In the genomic region with DNA sequence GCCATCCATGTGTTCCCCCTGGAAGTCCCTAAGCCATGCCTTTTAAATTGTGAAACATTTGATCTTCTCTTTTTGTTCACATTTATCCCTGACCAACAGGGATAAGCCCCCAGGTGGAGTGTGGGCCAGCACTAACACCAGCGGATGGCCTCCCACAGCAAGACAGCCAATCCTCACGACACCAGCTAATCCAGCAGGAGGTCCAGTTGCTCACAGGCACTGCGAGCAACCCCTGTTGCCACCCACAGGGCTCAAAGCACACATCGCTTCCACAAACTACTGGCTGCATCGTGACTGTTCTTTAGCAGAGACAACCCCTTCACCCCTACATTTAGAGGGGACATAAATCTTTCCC, we compare ENCODE assay signal across 10 cellular contexts. TPM values are rescaled to one million over a fixed set of nuclear protein-coding genes. Genes with fewer than 3 reads are reported as not detected.
DNase-seq lines count a peak whose midpoint lies in the region; ATAC-seq and TF ChIP-seq lines count a peak whose summit lies in the region.
"Had no signal": no experiment of that assay in that cellular context is flagged by ENCODE, and none has a peak within 500 bp of the region (broad histone marks: within the 10 kb centered on the region; RNA-seq: fewer than 3 reads in every experiment).

No MANE protein-coding gene starts in this region.

- H4K20me1 ChIP-seq in hepatocyte (ENCODE audit: insufficient read depth, poor library complexity, severe bottlenecking): no peaks in the 10 kb centered on the region

- no peak overlapping the region for H2AFZ ChIP-seq in hepatocyte

- no peak for ATAC-seq in activated B cell treated with CpG ODN at 0.5 μM for 24 hours (ENCODE audit: low read depth)
- no peak for ATAC-seq in HG02678 (IDR thresholded peaks at IDR 0.05; ENCODE audit: unreplicated experiment)

- H3K79me2 ChIP-seq in hepatocyte: peaks cover 48% of the 10 kb centered on the region

- no peaks in the 10 kb centered on the region for H3K27me3 ChIP-seq in hepatocyte
- H3K27me3 ChIP-seq in thymus (ENCODE audit: control insufficient read depth, insufficient read depth): no peaks in the 10 kb centered on the region
- no peaks in the 10 kb centered on the region for H3K27me3 ChIP-seq in vagina
- H3K27me3 ChIP-seq: adrenal gland had no signal

- TF ChIP-seq POLR2A in vagina (IDR thresholded peaks at IDR 0.05): no peak

- peak overlapping the region; percentile 99 for H3K4me3 Mint-ChIP-seq in activated naive CD4-positive, alpha-beta T cell treated with anti-CD3 and anti-CD28 coated beads, Interleukin-2, amount 10 ng/mL, durations not matched to agents 7 days and 5 days
- H3K4me3 Mint-ChIP-seq in activated B cell treated with CpG ODN at 0.5 μM for 24 hours: peak overlapping the region; percentile 100

- H3K9me2 ChIP-seq in hepatocyte (replicated peaks; ENCODE audit: insufficient read depth): no peaks in the 10 kb centered on the region

- intact Hi-C loops in activated B cell treated with CpG ODN at 0.5 μM for 24 hours (cut with micrococcal nuclease) (loop anchor here (1.0 to 10.0 kb wide), 6 partner anchors 52 to 1205 kb away; partner anchors contain the start of genes KMT2A, SIDT2 and SIK3), vagina (cut with DNase I) (loop anchor here (5.0 to 10.0 kb wide), 3 partner anchors 55 to 125 kb away; partner anchors contain the start of genes BACE1 and SIDT2)

- WGBS in hepatocyte (ENCODE audit: low lambda C conversion rate, missing lambda C conversion rate): 91% methylated on average over 5 of the region's 5 CpGs
- WGBS in thymus: 93% methylated on average over 5 of the region's 5 CpGs

- H3K4me1 ChIP-seq in hepatocyte (ENCODE audit: insufficient read depth) (peaks cover 30% of the 10 kb centered on the region), thymus (ENCODE audit: control insufficient read depth, insufficient read depth, low read length) (peaks cover 18% of the 10 kb centered on the region), vagina (peaks cover 36% of the 10 kb centered on the region)

- H3K36me3 ChIP-seq in hepatocyte (replicated peaks; ENCODE audit: insufficient read depth, low read depth): no peaks in the 10 kb centered on the region
- peaks cover 38% of the 10 kb centered on the region for H3K36me3 ChIP-seq in thymus (ENCODE audit: control insufficient read depth, insufficient read depth)
- peaks cover 0 to 26% of the 10 kb centered on the region in 2 donors for H3K36me3 ChIP-seq in vagina

- peak overlapping the region; percentile 99 for H3K27ac Mint-ChIP-seq in activated naive CD4-positive, alpha-beta T cell treated with anti-CD3 and anti-CD28 coated beads, Interleukin-2, amount 10 ng/mL, durations not matched to agents 7 days and 5 days
- H3K27ac Mint-ChIP-seq in activated B cell treated with CpG ODN at 0.5 μM for 24 hours: peak overlapping the region; percentile 95

- peak overlapping the region; percentile 86 for H3K4me2 ChIP-seq in hepatocyte

- peaks cover 4% of the 10 kb centered on the region for H3K27me3 Mint-ChIP-seq in activated naive CD4-positive, alpha-beta T cell treated with anti-CD3 and anti-CD28 coated beads, Interleukin-2, amount 10 ng/mL, durations not matched to agents 7 days and 5 days
- no peaks in the 10 kb centered on the region for H3K27me3 Mint-ChIP-seq in activated B cell treated with CpG ODN at 0.5 μM for 24 hours

- H3K9me3 ChIP-seq in hepatocyte (ENCODE audit: low read depth): no peaks in the 10 kb centered on the region
- no peaks in the 10 kb centered on the region for H3K9me3 ChIP-seq in thymus (ENCODE audit: control insufficient read depth)
- H3K9me3 ChIP-seq in vagina: no peaks in the 10 kb centered on the region
- H3K9me3 ChIP-seq: adrenal gland had no signal

- peaks cover 58% of the 10 kb centered on the region for H3K36me3 Mint-ChIP-seq in activated naive CD4-positive, alpha-beta T cell treated with anti-CD3 and anti-CD28 coated beads, Interleukin-2, amount 10 ng/mL, durations not matched to agents 7 days and 5 days
- peaks cover 61% of the 10 kb centered on the region for H3K36me3 Mint-ChIP-seq in activated B cell treated with CpG ODN at 0.5 μM for 24 hours (ENCODE audit: low read depth)

- no peaks in the 10 kb centered on the region for H3K9me3 Mint-ChIP-seq in activated naive CD4-positive, alpha-beta T cell treated with anti-CD3 and anti-CD28 coated beads, Interleukin-2, amount 10 ng/mL, durations not matched to agents 7 days and 5 days
- no peaks in the 10 kb centered on the region for H3K9me3 Mint-ChIP-seq in activated B cell treated with CpG ODN at 0.5 μM for 24 hours

- no peak for DNase-seq in activated naive CD4-positive, alpha-beta T cell treated with anti-CD3 and anti-CD28 coated beads, Interleukin-2, amount 10 ng/mL, durations not matched to agents 7 days and 5 days
- DNase-seq in activated naive CD4-positive, alpha-beta T cell (lab: John Stamatoyannopoulos, UW): no peak
- no peak for DNase-seq in activated B cell treated with CpG ODN at 0.5 μM for 24 hours
- no peak for DNase-seq in hepatocyte (ENCODE audit: low spot score)
- DNase-seq in vagina (ENCODE audit: extremely low spot score in 2 of 2): no peak
- DNase-seq in UCSD-AML1 (lab: John Stamatoyannopoulos, UW; ENCODE audit: unreplicated experiment): no peak
- DNase-seq: NCI-H2029 treated with DMSO at 0.1 percent for 48 hours had no signal

- H3K4me1 Mint-ChIP-seq in activated naive CD4-positive, alpha-beta T cell treated with anti-CD3 and anti-CD28 coated beads, Interleukin-2, amount 10 ng/mL, durations not matched to agents 7 days and 5 days: peaks cover 54% of the 10 kb centered on the region
- peaks cover 53% of the 10 kb centered on the region for H3K4me1 Mint-ChIP-seq in activated B cell treated with CpG ODN at 0.5 μM for 24 hours

- CTCF ChIA-PET in activated naive CD4-positive, alpha-beta T cell treated with anti-CD3 and anti-CD28 coated beads, Interleukin-2, amount 10 ng/mL, durations not matched to agents 7 days and 5 days (lab: Charles Lee): interaction anchor here (0.6 to 12.1 kb wide), 7 partner anchors 9 to 502 kb away, joined by 3 to 111 read pairs (median 3); partner anchors contain the start of genes APOA5, CEP164, PAFAH1B2 and SIDT2
- CTCF ChIA-PET in activated B cell treated with CpG ODN at 0.5 μM for 24 hours (lab: Charles Lee): interaction anchor here (1.1 to 8.1 kb wide), 4 partner anchors 8 to 97 kb away, joined by 3 to 119 read pairs (median 4); partner anchors contain the start of genes CEP164 and SIDT2

- H3K4me3 ChIP-seq in hepatocyte (no peak overlapping the region), thymus (ENCODE audit: low read length) (peak overlapping the region; percentile 85), vagina (no peak overlapping the region)
- H3K4me3 ChIP-seq: adrenal gland had no signal

- no peak for TF ChIP-seq CTCF in activated B cell treated with CpG ODN at 0.5 μM for 24 hours (IDR thresholded peaks at IDR 0.05)
- no peak for TF ChIP-seq CTCF in hepatocyte (IDR thresholded peaks at IDR 0.05; ENCODE audit: poor library complexity)
- TF ChIP-seq CTCF in vagina (IDR thresholded peaks at IDR 0.05): no peak

- no peak overlapping the region for H3K27ac ChIP-seq in hepatocyte
- peak overlapping the region; percentile 86 for H3K27ac ChIP-seq in thymus (ENCODE audit: low read depth)
- no peak overlapping the region for H3K27ac ChIP-seq in vagina
- H3K27ac ChIP-seq: adrenal gland had no signal

- POLR2A ChIA-PET in activated B cell treated with CpG ODN at 0.5 μM for 24 hours (lab: Charles Lee): interaction anchor here (0.9 to 5.9 kb wide), 14 partner anchors 37 to 1379 kb away, joined by 3 to 89 read pairs (median 7); partner anchors contain the start of genes CEP164, IL10RA, PAFAH1B2 and SIDT2

RNA-seq across cellular contexts. Expression of gene PCSK7, which starts 2.0 kb away (rescaled TPM):
- 274 and 341 TPM in 2 replicates for total RNA-seq in activated B cell treated with CpG ODN at 0.5 μM for 24 hours
- 21.9 and 25.9 TPM in 2 replicates for total RNA-seq in hepatocyte
- 33.0 and 33.2 TPM in 2 replicates for polyA plus RNA-seq in hepatocyte
- 57.8 TPM for polyA plus RNA-seq in thymus
- 63.8 TPM for total RNA-seq in vagina

RNA-seq across cellular contexts. Expression of gene RNF214, which starts 2.6 kb away (rescaled TPM):
- total RNA-seq in activated B cell treated with CpG ODN at 0.5 μM for 24 hours (18.7 and 22.3 TPM in 2 replicates), hepatocyte (11.1 and 12.5 TPM in 2 replicates), vagina (10.8 TPM)
- polyA plus RNA-seq in hepatocyte (26.2 and 27.0 TPM in 2 replicates), thymus (12.0 TPM)

RNA-seq across cellular contexts. Expression of gene TAGLN, which starts 30.7 kb away (rescaled TPM):
- total RNA-seq in activated B cell treated with CpG ODN at 0.5 μM for 24 hours (14.2 and 17.9 TPM in 2 replicates), hepatocyte (126 and 150 TPM in 2 replicates), vagina (1,935 TPM)
- polyA plus RNA-seq in hepatocyte (94.0 and 113 TPM in 2 replicates), thymus (906 TPM)

RNA-seq across cellular contexts. Expression of gene SIDT2, which starts 51.4 kb away (rescaled TPM):
- total RNA-seq in activated B cell treated with CpG ODN at 0.5 μM for 24 hours (96.7 and 115 TPM in 2 replicates), hepatocyte (27.1 and 32.0 TPM in 2 replicates), vagina (24.8 TPM)
- polyA plus RNA-seq in hepatocyte (16.7 and 19.9 TPM in 2 replicates), thymus (22.5 TPM)

Comparison
In these comparisons a context has a peak if more than half of its experiments do, and no peak if none do; other contexts are left out.
1. RNA of gene TAGLN, which starts 30.7 kb away (total RNA-seq): 1,935 TPM in vagina (single experiment); 126 to 150 TPM in hepatocyte and 14.2 to 17.9 TPM in activated B cell treated with CpG ODN at 0.5 μM for 24 hours; every median in the first group is over 10 times any median in the second.